In the genomic region with DNA sequence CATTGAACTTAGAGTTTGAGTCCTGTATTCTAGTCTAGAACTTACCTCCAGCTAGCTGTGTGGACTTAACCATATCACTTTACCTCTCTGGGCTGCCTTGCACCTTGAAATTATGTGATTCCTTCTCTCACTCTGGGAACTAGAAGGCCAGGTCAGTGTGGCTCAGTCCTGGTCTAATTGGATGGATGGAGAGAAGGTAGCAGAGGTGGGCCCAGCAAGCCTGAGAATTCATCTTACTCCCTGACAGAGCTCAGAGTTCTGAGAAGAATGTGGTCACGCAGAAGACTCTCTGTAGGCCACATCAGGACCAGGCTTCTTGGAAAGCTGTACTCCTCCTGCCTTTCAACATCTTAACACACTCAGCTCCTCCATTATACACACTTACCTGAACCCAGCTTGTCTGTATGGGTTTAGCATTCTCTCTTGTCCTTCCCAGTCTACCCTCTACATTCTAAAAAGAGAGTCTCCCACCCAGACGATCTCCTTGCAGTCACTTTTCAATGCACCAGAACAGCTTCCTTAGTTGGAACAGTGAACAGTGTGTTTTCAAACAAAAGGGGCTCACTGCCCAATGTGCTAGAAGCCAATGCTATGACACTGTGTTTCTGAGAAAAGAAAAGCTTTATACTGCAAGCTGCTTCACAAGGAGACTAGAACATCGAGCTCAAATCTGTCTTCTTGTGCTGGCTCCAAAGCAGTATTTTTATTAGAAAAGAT, we compare ENCODE assay signal across 14 cellular contexts.
DNase-seq lines count a peak whose midpoint lies in the region; TF ChIP-seq lines count a peak whose summit lies in the region.
"Had no signal": no experiment of that assay in that cellular context is flagged by ENCODE, and none has a peak within 500 bp of the region (broad histone marks: within the 10 kb centered on the region; RNA-seq: fewer than 3 reads in every experiment).

No MANE protein-coding gene starts in this region.

- H2BK120ac ChIP-seq in mesenchymal stem cell (ENCODE audit: low read depth, low read length): no peak overlapping the region

- H3K4ac ChIP-seq in mesenchymal stem cell (ENCODE audit: low read depth in 1 of 2, low read length in 2 of 2): no peak overlapping the region

- H3K79me1 ChIP-seq in mesenchymal stem cell (replicated peaks; ENCODE audit: low read length, poor library complexity, severe bottlenecking): no peaks in the 10 kb centered on the region

- TF ChIP-seq POLR2A in esophagus muscularis mucosa (IDR thresholded peaks at IDR 0.05; ENCODE audit: low read depth) (no peak), stomach (IDR thresholded peaks at IDR 0.05) (no peak)

- H3K4me3 ChIP-seq in SK-N-MC (peak overlapping the region; percentile 61), esophagus muscularis mucosa (no peak overlapping the region), mesenchymal stem cell (ENCODE audit: insufficient read depth in 1 of 2, low read depth in 1 of 2, low read length in 2 of 2) (peak overlapping the region in 1 of 2 experiments; percentile 7), stomach (no peak overlapping the region)
- H3K4me3 ChIP-seq: adrenal gland, ovary, upper lobe of right lung had no signal

- H2BK12ac ChIP-seq in mesenchymal stem cell (ENCODE audit: low read length in 2 of 2): no peak overlapping the region

- H2AK5ac ChIP-seq in mesenchymal stem cell (ENCODE audit: low read length, severe bottlenecking): no peak overlapping the region

- no peaks in the 10 kb centered on the region for H3K9me3 ChIP-seq in SK-N-MC (ENCODE audit: low read depth, low read length)
- peaks cover 0 to 8% (median 3%) of the 10 kb centered on the region in 4 donors for H3K9me3 ChIP-seq in esophagus muscularis mucosa
- peaks cover 6% of the 10 kb centered on the region for H3K9me3 ChIP-seq in mesenchymal stem cell (ENCODE audit: control insufficient read depth, low read length)
- peaks cover 2 to 7% (median 6%) of the 10 kb centered on the region in 4 donors for H3K9me3 ChIP-seq in stomach
- H3K9me3 ChIP-seq: ovary had no signal

- H3K9ac ChIP-seq in SK-N-MC (ENCODE audit: insufficient read length) (peak overlapping the region; percentile 51), mesenchymal stem cell (ENCODE audit: low read length) (peak overlapping the region; percentile 41)

- no peak overlapping the region for H3K18ac ChIP-seq in mesenchymal stem cell (ENCODE audit: low read depth in 1 of 2, low read length in 2 of 2)

- H4K91ac ChIP-seq in mesenchymal stem cell (ENCODE audit: low read length): no peak overlapping the region

- no peak overlapping the region for H2BK15ac ChIP-seq in mesenchymal stem cell (ENCODE audit: low read depth, poor library complexity, severe bottlenecking)

- H3K27me3 ChIP-seq in esophagus muscularis mucosa: no peaks in the 10 kb centered on the region
- H3K27me3 ChIP-seq in mesenchymal stem cell (ENCODE audit: control insufficient read depth in 1 of 2, insufficient read depth in 1 of 2, low read length in 2 of 2): no peaks in the 10 kb centered on the region
- H3K27me3 ChIP-seq in stomach: no peaks in the 10 kb centered on the region
- H3K27me3 ChIP-seq: adrenal gland, ovary, upper lobe of right lung had no signal

- H4K8ac ChIP-seq in mesenchymal stem cell (ENCODE audit: low read length): no peak overlapping the region

- no peak overlapping the region for H2AFZ ChIP-seq in mesenchymal stem cell (ENCODE audit: low read depth, low read length)

- H3K4me1 ChIP-seq in esophagus muscularis mucosa: peaks cover 0 to 15% (median 6%) of the 10 kb centered on the region in 4 donors
- H3K4me1 ChIP-seq in mesenchymal stem cell (ENCODE audit: control insufficient read depth, insufficient read depth, low read depth, low read length): no peaks in the 10 kb centered on the region
- H3K4me1 ChIP-seq in stomach: peaks cover 0 to 8% (median 0%) of the 10 kb centered on the region in 4 donors
- H3K4me1 ChIP-seq: adrenal gland, upper lobe of right lung had no signal

- no peak overlapping the region for H3K14ac ChIP-seq in mesenchymal stem cell (ENCODE audit: low read length in 2 of 2)

- H3K36me3 ChIP-seq in SK-N-MC (ENCODE audit: insufficient read depth, low read length) (no peaks in the 10 kb centered on the region), esophagus muscularis mucosa (no peaks in the 10 kb centered on the region), mesenchymal stem cell (ENCODE audit: control insufficient read depth in 1 of 2, insufficient read depth in 2 of 2, low read depth in 1 of 2, low read length in 2 of 2) (no peaks in the 10 kb centered on the region), stomach (no peaks in the 10 kb centered on the region)
- H3K36me3 ChIP-seq: adrenal gland, ovary, upper lobe of right lung had no signal

- DNase-seq in SK-N-MC (ENCODE audit: low read depth, low spot score) (no peak), esophagus muscularis mucosa (ENCODE audit: extremely low spot score) (peak; percentile 86), mesenchymal stem cell (no peak), stomach (no peak), posterior vena cava (ENCODE audit: low spot score) (no peak), AG08395 (ENCODE audit: low spot score) (no peak), T-helper 9 cell (no peak)
- DNase-seq in stimulated activated naive CD4-positive, alpha-beta T cell (lab: John Stamatoyannopoulos, UW): no peak
- DNase-seq: activated CD4-positive, alpha-beta T cell treated with anti-CD3 and anti-CD28 coated beads, Interleukin-2, amount 10 ng/mL, durations not matched to agents 24 days and 14 days; dermis blood vessel endothelial cell; ovary; stimulated activated CD4-positive, alpha-beta T cell treated with anti-CD3 and anti-CD28 coated beads, Interleukin-15, amount 100 ng/mL, for 24 hours; upper lobe of right lung had no signal

- intact Hi-C loops in esophagus muscularis mucosa (cut with DNase I): no loop called here
- intact Hi-C loops in stomach (cut with DNase I; ENCODE audit: low total_unique reads): loop anchor here (10.0 kb wide), 1 partner anchor 407 kb away; no protein-coding TSS in a partner anchor
- intact Hi-C loops in posterior vena cava (cut with DNase I): loop anchor here (1.0 to 10.0 kb wide), 2 partner anchors 46 to 57 kb away; a partner anchor contains a TSS

- WGBS in esophagus muscularis mucosa: 72% methylated on average over 3 of the region's 3 CpGs
- 93% methylated on average over 3 of the region's 3 CpGs for WGBS in mesenchymal stem cell
- WGBS in stomach, 5 donors: 77 to 90% (median 79%) methylated on average over 3 of the region's 3 CpGs

- TF ChIP-seq EP300 in esophagus muscularis mucosa (IDR thresholded peaks at IDR 0.05): no peak
- no peak for TF ChIP-seq EP300 in stomach (IDR thresholded peaks at IDR 0.05)

- H3K27ac ChIP-seq in SK-N-MC: peak overlapping the region; percentile 91
- H3K27ac ChIP-seq in esophagus muscularis mucosa (replicated peaks in 1 of 4): peak overlapping the region in 2 of 4 donors; percentile 30 to 62
- H3K27ac ChIP-seq in mesenchymal stem cell (ENCODE audit: low read length, poor library complexity, severe bottlenecking): no peak overlapping the region
- peak overlapping the region in 3 of 5 donors; percentile 17 to 66 (median 21) for H3K27ac ChIP-seq in stomach
- H3K27ac ChIP-seq: adrenal gland, upper lobe of right lung had no signal

- H3K23ac ChIP-seq in mesenchymal stem cell (ENCODE audit: low read length in 2 of 2): no peak overlapping the region

- TF ChIP-seq CTCF in esophagus muscularis mucosa (IDR thresholded peaks at IDR 0.05) (no peak), stomach (IDR thresholded peaks at IDR 0.05) (no peak)

- no peak overlapping the region for H3K4me2 ChIP-seq in mesenchymal stem cell (ENCODE audit: low read length, poor library complexity, severe bottlenecking)

- H2BK5ac ChIP-seq in mesenchymal stem cell (ENCODE audit: low read depth, low read length, poor library complexity, severe bottlenecking): no peak overlapping the region
